ENCODE assay signal across 1 cellular context in the genomic region with DNA sequence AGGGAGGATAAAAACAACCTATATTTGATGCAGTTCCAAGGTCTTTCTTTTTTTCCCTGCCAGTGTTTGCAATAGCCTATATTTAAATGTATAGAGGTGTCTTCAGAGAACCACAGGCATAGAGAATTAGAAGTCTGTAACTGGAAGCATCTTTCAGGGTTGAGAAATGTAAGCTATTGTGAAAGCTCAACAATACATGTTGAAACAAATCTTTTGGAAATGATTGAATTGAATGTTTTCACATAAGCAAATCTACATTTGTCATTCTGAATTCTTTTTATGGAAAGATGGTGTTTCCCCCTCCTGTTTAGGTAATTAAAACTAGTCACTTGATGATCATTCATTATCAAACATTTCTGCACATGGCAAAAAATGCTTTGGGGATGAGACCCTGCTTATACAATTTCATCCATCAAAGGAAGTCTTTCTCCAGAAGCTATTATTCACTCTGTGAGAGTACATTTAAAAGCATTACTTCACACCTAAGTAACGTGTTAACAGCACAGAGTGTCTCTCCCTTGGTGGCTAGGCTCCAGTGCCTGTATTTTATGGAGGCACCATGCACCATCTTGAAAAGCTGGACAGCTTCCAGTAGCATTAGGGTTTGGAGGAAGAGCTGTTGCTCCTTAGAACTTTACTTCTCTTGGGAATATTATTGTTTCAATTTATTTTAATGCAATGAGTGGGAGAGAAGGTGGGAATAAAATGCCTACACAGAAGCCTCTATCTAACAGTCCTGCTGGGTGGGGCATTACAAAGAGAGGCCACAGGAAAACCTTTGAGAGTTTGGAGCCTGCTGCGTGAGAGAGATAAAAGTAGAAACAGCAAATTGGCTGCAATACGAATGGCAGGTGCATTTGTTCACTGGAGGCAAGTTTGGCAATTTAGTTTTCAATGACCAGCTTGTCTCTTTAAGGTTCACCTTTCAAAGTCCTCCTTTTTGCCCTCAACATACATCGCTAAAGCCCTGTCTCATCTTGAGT.
TF ChIP-seq lines count a peak whose summit lies in the region.

No MANE protein-coding gene starts in this region.

TF ChIP-seq in GM12878, 131 proteins besides CTCF, POLR2A, EP300 and RAD21 (continued from another document):
- TF ChIP-seq SUPT20H (IDR thresholded peaks at IDR 0.05; ENCODE audit: borderline replicate concordance, control insufficient read depth, low read depth, low read length): no peak
TF ChIP-seq in GM12878: peak in this region for 0.
